12 cellular contexts compared by ENCODE assay signal in the genomic region with DNA sequence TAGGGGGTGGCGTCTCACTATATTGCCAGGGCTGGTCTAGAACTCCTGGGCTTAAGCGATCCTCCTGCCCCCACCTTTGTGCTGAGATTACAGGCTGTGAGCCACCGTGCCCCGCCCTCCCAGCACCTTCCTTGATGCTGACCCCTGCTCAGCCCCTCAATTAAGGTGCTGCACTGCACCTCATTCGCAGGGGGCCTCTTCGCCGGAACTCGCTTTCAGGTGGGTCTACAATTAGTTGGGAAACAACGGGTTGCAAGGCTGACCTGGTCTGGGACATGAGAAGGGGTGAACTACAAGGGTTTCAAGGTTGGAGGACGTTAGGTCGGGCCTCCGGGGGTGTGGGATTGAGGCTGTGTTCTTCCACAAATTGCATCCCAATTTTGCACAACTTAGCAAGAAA. TPM values are rescaled to one million over a fixed set of nuclear protein-coding genes. Genes with fewer than 3 reads are reported as not detected.
DNase-seq lines count a peak whose midpoint lies in the region; ATAC-seq, FAIRE-seq and TF ChIP-seq lines count a peak whose summit lies in the region.
"Had no signal": no experiment of that assay in that cellular context is flagged by ENCODE, and none has a peak within 500 bp of the region (broad histone marks: within the 10 kb centered on the region; RNA-seq: fewer than 3 reads in every experiment).

No MANE protein-coding gene starts in this region.

- no peak for FAIRE-seq in HepG2 (lab: Jason Lieb, UNC)
- FAIRE-seq: colon had no signal

- peaks cover 25% of the 10 kb centered on the region for H3K79me2 ChIP-seq in HepG2 (ENCODE audit: insufficient read depth, low read length)

- 90% methylated on average over 12 of the region's 12 CpGs for WGBS in HepG2 (ENCODE audit: low lambda C conversion rate)
- 92% methylated on average over 12 of the region's 12 CpGs for WGBS in right lobe of liver (ENCODE audit: insufficient coverage, low coverage, low lambda C conversion rate, missing lambda C conversion rate)
- WGBS in mesodermal cell (ENCODE audit: insufficient coverage in 2 of 2), 2 experiments, result 89 to 100% methylated on average over 2 to 9 of the region's 12 CpGs
- WGBS in suprapubic skin, result 87% methylated on average over 10 of the region's 12 CpGs

- peaks cover 28% of the 10 kb centered on the region for H3K4me1 Mint-ChIP-seq in activated B cell treated with CpG ODN at 0.5 μM for 24 hours

- no peak overlapping the region for H3K9ac ChIP-seq in HepG2 (ENCODE audit: insufficient read depth, low read depth, low read length)

- H3K4me1 ChIP-seq in HepG2 (ENCODE audit: insufficient read depth, low read length) (peaks cover 38% of the 10 kb centered on the region), right lobe of liver (peaks cover 0 to 15% (median 0%) of the 10 kb centered on the region in 4 donors), mesodermal cell (ENCODE audit: control insufficient read depth, insufficient read depth, low read length, poor library complexity, severe bottlenecking) (no peaks in the 10 kb centered on the region), suprapubic skin (peaks cover 20% of the 10 kb centered on the region)

- peaks cover 82% of the 10 kb centered on the region for H3K36me3 Mint-ChIP-seq in activated B cell treated with CpG ODN at 0.5 μM for 24 hours (ENCODE audit: low read depth)

- H4K20me1 ChIP-seq in HepG2 (ENCODE audit: insufficient read depth, low read length), result no peaks in the 10 kb centered on the region; the same call in 1 of the 2 replicates

- H2AFZ ChIP-seq in HepG2 (ENCODE audit: low read length), result no peak overlapping the region

- H3K9me3 Mint-ChIP-seq in activated B cell treated with CpG ODN at 0.5 μM for 24 hours, result no peaks in the 10 kb centered on the region

- CTCF ChIA-PET in HepG2 (lab: Yijun Ruan, JAX; ENCODE audit: low intra/inter-chr PET ratio, low total read pairs), result interaction anchor here (0.7 to 1.3 kb wide), 2 partner anchors 37 to 45 kb away, joined by 3 read pairs; no protein-coding TSS in a partner anchor
- CTCF ChIA-PET in activated B cell treated with CpG ODN at 0.5 μM for 24 hours (lab: Charles Lee), result no interaction called here

- ATAC-seq in HepG2 (no peak), right lobe of liver (no peak), activated B cell treated with CpG ODN at 0.5 μM for 24 hours (ENCODE audit: low read depth) (no peak), HG02840 (IDR thresholded peaks at IDR 0.05; ENCODE audit: low FRiP score, unreplicated experiment) (no peak), HG02973 (IDR thresholded peaks at IDR 0.05; ENCODE audit: unreplicated experiment) (no peak), HG03432 (IDR thresholded peaks at IDR 0.05; ENCODE audit: unreplicated experiment) (no peak)

- no peak overlapping the region for H3K4me3 ChIP-seq in HepG2 (replicated peaks in 1 of 3; ENCODE audit: insufficient read depth in 1 of 3, low read depth in 2 of 3, low read length in 3 of 3)
- no peak overlapping the region for H3K4me3 ChIP-seq in right lobe of liver
- no peak overlapping the region for H3K4me3 ChIP-seq in mesodermal cell (ENCODE audit: extremely low read depth, insufficient read depth, low read length, poor library complexity, severe bottlenecking)
- no peak overlapping the region for H3K4me3 ChIP-seq in suprapubic skin

- DNase-seq in HepG2 (ENCODE audit: low spot score) (no peak), right lobe of liver (no peak), activated B cell treated with CpG ODN at 0.5 μM for 24 hours (no peak), suprapubic skin (ENCODE audit: low spot score in 2 of 2) (no peak)
- DNase-seq: COR-L47, NCI-H2171, Right ventricle myocardium superior had no signal

- H3K27me3 ChIP-seq in HepG2 (ENCODE audit: control insufficient read depth in 1 of 2, insufficient read depth in 2 of 2, low read length in 2 of 2) (no peaks in the 10 kb centered on the region), right lobe of liver (no peaks in the 10 kb centered on the region), suprapubic skin (no peaks in the 10 kb centered on the region)

- intact Hi-C loops in HepG2 (cut with micrococcal nuclease; ENCODE audit: unreplicated experiment) (loop anchor here (2.0 kb wide), 1 partner anchor 37 kb away; the partner anchor contains the start of gene CHD4), right lobe of liver (cut with DNase I) (no loop called here), activated B cell treated with CpG ODN at 0.5 μM for 24 hours (cut with micrococcal nuclease) (loop anchor here (2.0 to 5.0 kb wide), 2 partner anchors 15 to 283 kb away; partner anchors contain the start of genes CDCA3 and USP5)

- TF ChIP-seq POLR2A in HepG2 (IDR thresholded peaks at IDR 0.05; ENCODE audit: insufficient read depth in 1 of 2, low read depth in 2 of 2, low read length in 2 of 2) (0 out of 4 replicates have a peak, but pooled peaks of 1 of the 2 experiments have one; percentile 3), right lobe of liver (IDR thresholded peaks at IDR 0.05) (no peak), suprapubic skin (IDR thresholded peaks at IDR 0.05) (no peak)

- TF ChIP-seq CTCF in HepG2 (CRISPR knock-in tag; IDR thresholded peaks at IDR 0.05) (no peak), right lobe of liver (IDR thresholded peaks at IDR 0.05) (no peak), activated B cell treated with CpG ODN at 0.5 μM for 24 hours (IDR thresholded peaks at IDR 0.05) (no peak), suprapubic skin (IDR thresholded peaks at IDR 0.05) (no peak)

- no peak for TF ChIP-seq EP300 in HepG2 (IDR thresholded peaks at IDR 0.05; ENCODE audit: low read depth in 2 of 2, low read length in 2 of 2)
- TF ChIP-seq EP300 in HepG2 (CRISPR knock-in tag; IDR thresholded peaks at IDR 0.05; ENCODE audit: borderline replicate concordance), result no peak
- TF ChIP-seq EP300 in suprapubic skin (IDR thresholded peaks at IDR 0.05), result no peak

- no peaks in the 10 kb centered on the region for H3K9me3 ChIP-seq in HepG2 (ENCODE audit: low read length)
- H3K9me3 ChIP-seq in right lobe of liver, result no peaks in the 10 kb centered on the region
- H3K9me3 ChIP-seq in mesodermal cell (ENCODE audit: control insufficient read depth, low read length), result no peaks in the 10 kb centered on the region
- H3K9me3 ChIP-seq in suprapubic skin, result no peaks in the 10 kb centered on the region

- no peaks in the 10 kb centered on the region for H3K27me3 Mint-ChIP-seq in activated B cell treated with CpG ODN at 0.5 μM for 24 hours

- peak overlapping the region; percentile 100 for H3K4me3 Mint-ChIP-seq in activated B cell treated with CpG ODN at 0.5 μM for 24 hours

- POLR2A ChIA-PET in HepG2 (lab: Yijun Ruan, JAX) (interaction anchor here (1.2 to 1.6 kb wide), 2 partner anchors 13 to 35 kb away, joined by 4 to 7 read pairs; partner anchors contain the start of genes GAPDH and IFFO1), activated B cell treated with CpG ODN at 0.5 μM for 24 hours (lab: Charles Lee) (interaction anchor here (1.5 to 2.0 kb wide), 5 partner anchors 33 to 155 kb away, joined by 4 to 12 read pairs (median 7); partner anchors contain the start of genes COPS7A, VAMP1 and ZNF384)

- no peak for TF ChIP-seq RAD21 in HepG2 (CRISPR knock-in tag; IDR thresholded peaks at IDR 0.05)

- in situ Hi-C loops in HepG2 (cut with HindIII; ENCODE audit: extremely low pct_ligation_motif_present, low pct_unique_long_range_greater_than_20kb), result no loop called here

- H3K27ac Mint-ChIP-seq in activated B cell treated with CpG ODN at 0.5 μM for 24 hours, result no peak overlapping the region

- H3K4me2 ChIP-seq in HepG2 (ENCODE audit: low read depth, low read length), result peak overlapping the region; percentile 81; the same call in 1 of the 2 replicates

- peaks cover 12 to 44% of the 10 kb centered on the region in 2 experiments for H3K36me3 ChIP-seq in HepG2 (replicated peaks in 1 of 2; ENCODE audit: control insufficient read depth in 1 of 2, insufficient read depth in 2 of 2, low read length in 2 of 2)
- peaks cover 0 to 65% (median 19%) of the 10 kb centered on the region in 4 donors for H3K36me3 ChIP-seq in right lobe of liver
- H3K36me3 ChIP-seq in mesodermal cell (ENCODE audit: control insufficient read depth, insufficient read depth, low read length), result peaks cover 78% of the 10 kb centered on the region
- peaks cover 59% of the 10 kb centered on the region for H3K36me3 ChIP-seq in suprapubic skin

- H3K27ac ChIP-seq in HepG2 (ENCODE audit: extremely low read length, insufficient read depth, low read length) (peak overlapping the region; percentile 46), right lobe of liver (no peak overlapping the region), mesodermal cell (ENCODE audit: low read depth, low read length, severe bottlenecking) (peak overlapping the region; percentile 53), suprapubic skin (no peak overlapping the region)

- BruUV-seq in HepG2 (replicated peaks; lab: Mats Ljungman, UMichigan), result no TSS peak

RNA-seq across cellular contexts. Expression of gene NOP2, which starts 1.2 kb away (rescaled TPM):
- 50.0 and 56.7 TPM in 2 replicates for total RNA-seq in HepG2 (2016; rRNA removed; fragmentation: Illumina TruSeq; extraction: Trizol)
- total RNA-seq in HepG2 (2016; cell fraction: cytosol; rRNA removed; fragmentation: Illumina TruSeq; extraction: Trizol; ENCODE audit: low read depth), result 12.9 and 15.9 TPM in 2 replicates
- total RNA-seq in HepG2 (2016; cell fraction: insoluble cytoplasmic fraction; rRNA removed; fragmentation: Illumina TruSeq; extraction: Trizol), result 47.8 and 60.1 TPM in 2 replicates
- total RNA-seq in HepG2 (2016; cell fraction: membrane; rRNA removed; fragmentation: Illumina TruSeq; extraction: Trizol), result 14.5 and 16.3 TPM in 2 replicates
- 58.7 and 75.9 TPM in 2 replicates for total RNA-seq in HepG2 (2016; cell fraction: nucleus; rRNA removed; fragmentation: Illumina TruSeq; extraction: Trizol)
- polyA plus RNA-seq in HepG2 (2011; rRNA removed), result 47.3 and 52.9 TPM in 2 replicates
- 23.1 and 25.0 TPM in 2 replicates for polyA plus RNA-seq in HepG2 (2011; cell fraction: cytosol; rRNA removed)
- polyA plus RNA-seq in HepG2 (2011; cell fraction: nucleus; rRNA removed), result 189 and 191 TPM in 2 replicates
- 39.3 and 51.1 TPM in 2 replicates for polyA plus RNA-seq in HepG2 (2012)
- polyA plus RNA-seq in HepG2 (2016; cell fraction: cytosol; fragmentation: Illumina TruSeq; extraction: Trizol; ENCODE audit: low read depth), result 5.0 and 5.2 TPM in 2 replicates
- polyA plus RNA-seq in HepG2 (2016; cell fraction: insoluble cytoplasmic fraction; fragmentation: Illumina TruSeq; extraction: Trizol; ENCODE audit: low read depth), result 58.8 and 61.3 TPM in 2 replicates
- 8.6 and 9.0 TPM in 2 replicates for polyA plus RNA-seq in HepG2 (2016; cell fraction: membrane; fragmentation: Illumina TruSeq; extraction: Trizol; ENCODE audit: low read depth)
- 230 and 250 TPM in 2 replicates for polyA plus RNA-seq in HepG2 (2016; cell fraction: nucleus; fragmentation: Illumina TruSeq; extraction: Trizol; ENCODE audit: insufficient read depth, low read depth)
- polyA minus RNA-seq in HepG2 (2011; rRNA and poly(A)+ RNA removed; ENCODE audit: low replicate concordance), result 70.3 and 126 TPM in 2 replicates
- polyA minus RNA-seq in HepG2 (2011; cell fraction: cytosol; rRNA and poly(A)+ RNA removed), result 17.4 and 20.0 TPM in 2 replicates
- polyA minus RNA-seq in HepG2 (2011; cell fraction: nucleus; rRNA and poly(A)+ RNA removed), result 63.5 and 67.9 TPM in 2 replicates
- total RNA-seq in right lobe of liver, result 10 to 100 TPM; 12.6 to 20.1 (median 18.5) TPM
- 114 and 121 TPM in 2 replicates for total RNA-seq in activated B cell treated with CpG ODN at 0.5 μM for 24 hours
- 34.8 TPM for polyA plus RNA-seq in mesodermal cell (2013, experiment 1 of 2)
- polyA plus RNA-seq in mesodermal cell (2013, experiment 2 of 2), result 34.5 TPM
- 10 to 100 TPM; 34.6 to 62.2 (median 42.3) TPM for total RNA-seq in suprapubic skin

RNA-seq across cellular contexts. Expression of gene IFFO1, which starts 13.5 kb away (rescaled TPM):
- total RNA-seq in HepG2 (2016; rRNA removed; fragmentation: Illumina TruSeq; extraction: Trizol), result 7.0 and 12.8 TPM in 2 replicates
- total RNA-seq in HepG2 (2016; cell fraction: cytosol; rRNA removed; fragmentation: Illumina TruSeq; extraction: Trizol; ENCODE audit: low read depth), result 2.3 and 2.6 TPM in 2 replicates
- total RNA-seq in HepG2 (2016; cell fraction: insoluble cytoplasmic fraction; rRNA removed; fragmentation: Illumina TruSeq; extraction: Trizol), result 6.1 and 12.5 TPM in 2 replicates
- total RNA-seq in HepG2 (2016; cell fraction: membrane; rRNA removed; fragmentation: Illumina TruSeq; extraction: Trizol), result 4.1 and 5.9 TPM in 2 replicates
- total RNA-seq in HepG2 (2016; cell fraction: nucleus; rRNA removed; fragmentation: Illumina TruSeq; extraction: Trizol), result 13.7 and 16.1 TPM in 2 replicates
- 14.6 and 18.3 TPM in 2 replicates for polyA plus RNA-seq in HepG2 (2011; rRNA removed)
- 7.8 and 9.6 TPM in 2 replicates for polyA plus RNA-seq in HepG2 (2011; cell fraction: cytosol; rRNA removed)
- polyA plus RNA-seq in HepG2 (2011; cell fraction: nucleus; rRNA removed), result 132 TPM in 2 replicates
- polyA plus RNA-seq in HepG2 (2012), result 8.0 and 11.7 TPM in 2 replicates
- 1.9 TPM in 2 replicates for polyA plus RNA-seq in HepG2 (2016; cell fraction: cytosol; fragmentation: Illumina TruSeq; extraction: Trizol; ENCODE audit: low read depth)
- polyA plus RNA-seq in HepG2 (2016; cell fraction: insoluble cytoplasmic fraction; fragmentation: Illumina TruSeq; extraction: Trizol; ENCODE audit: low read depth), result 6.6 and 8.2 TPM in 2 replicates
- 3.2 and 3.5 TPM in 2 replicates for polyA plus RNA-seq in HepG2 (2016; cell fraction: membrane; fragmentation: Illumina TruSeq; extraction: Trizol; ENCODE audit: low read depth)
- polyA plus RNA-seq in HepG2 (2016; cell fraction: nucleus; fragmentation: Illumina TruSeq; extraction: Trizol; ENCODE audit: insufficient read depth, low read depth), result 54.2 and 55.8 TPM in 2 replicates
- 0.61 and 11.8 TPM in 2 replicates for polyA minus RNA-seq in HepG2 (2011; rRNA and poly(A)+ RNA removed; ENCODE audit: low replicate concordance)
- 2.9 and 3.4 TPM in 2 replicates for polyA minus RNA-seq in HepG2 (2011; cell fraction: cytosol; rRNA and poly(A)+ RNA removed)
- 12.5 and 14.4 TPM in 2 replicates for polyA minus RNA-seq in HepG2 (2011; cell fraction: nucleus; rRNA and poly(A)+ RNA removed)
- total RNA-seq in right lobe of liver, result 1 to 10 TPM; 5.5 to 9.3 (median 7.4) TPM
- 23.6 and 25.9 TPM in 2 replicates for total RNA-seq in activated B cell treated with CpG ODN at 0.5 μM for 24 hours
- polyA plus RNA-seq in mesodermal cell (2013, experiment 1 of 2), result 17.7 TPM
- 14.3 TPM for polyA plus RNA-seq in mesodermal cell (2013, experiment 2 of 2)
- 1 to 10 TPM; 1.9 to 5.8 (median 4.3) TPM for total RNA-seq in suprapubic skin

RNA-seq across cellular contexts. Expression of gene GAPDH, which starts 35.0 kb away (rescaled TPM):
- total RNA-seq in HepG2 (2016; rRNA removed; fragmentation: Illumina TruSeq; extraction: Trizol), result 3,038 and 4,052 TPM in 2 replicates
- total RNA-seq in HepG2 (2016; cell fraction: cytosol; rRNA removed; fragmentation: Illumina TruSeq; extraction: Trizol; ENCODE audit: low read depth), result 4,250 and 4,349 TPM in 2 replicates
- 3,016 and 4,088 TPM in 2 replicates for total RNA-seq in HepG2 (2016; cell fraction: insoluble cytoplasmic fraction; rRNA removed; fragmentation: Illumina TruSeq; extraction: Trizol)
- 3,384 and 3,615 TPM in 2 replicates for total RNA-seq in HepG2 (2016; cell fraction: membrane; rRNA removed; fragmentation: Illumina TruSeq; extraction: Trizol)
- 1,080 and 1,144 TPM in 2 replicates for total RNA-seq in HepG2 (2016; cell fraction: nucleus; rRNA removed; fragmentation: Illumina TruSeq; extraction: Trizol)
- polyA plus RNA-seq in HepG2 (2011; rRNA removed), result 12,395 and 12,722 TPM in 2 replicates
- polyA plus RNA-seq in HepG2 (2011; cell fraction: cytosol; rRNA removed), result 13,143 and 20,886 TPM in 2 replicates
- 4,563 and 5,385 TPM in 2 replicates for polyA plus RNA-seq in HepG2 (2011; cell fraction: nucleus; rRNA removed)
- polyA plus RNA-seq in HepG2 (2012), result 4,491 and 5,608 TPM in 2 replicates
- 5,853 and 5,973 TPM in 2 replicates for polyA plus RNA-seq in HepG2 (2016; cell fraction: cytosol; fragmentation: Illumina TruSeq; extraction: Trizol; ENCODE audit: low read depth)
- polyA plus RNA-seq in HepG2 (2016; cell fraction: insoluble cytoplasmic fraction; fragmentation: Illumina TruSeq; extraction: Trizol; ENCODE audit: low read depth), result 5,263 and 5,331 TPM in 2 replicates
- 4,187 and 4,205 TPM in 2 replicates for polyA plus RNA-seq in HepG2 (2016; cell fraction: membrane; fragmentation: Illumina TruSeq; extraction: Trizol; ENCODE audit: low read depth)
- polyA plus RNA-seq in HepG2 (2016; cell fraction: nucleus; fragmentation: Illumina TruSeq; extraction: Trizol; ENCODE audit: insufficient read depth, low read depth), result 2,003 and 2,068 TPM in 2 replicates
- 14,131 and 14,841 TPM in 2 replicates for polyA minus RNA-seq in HepG2 (2011; rRNA and poly(A)+ RNA removed; ENCODE audit: low replicate concordance)
- polyA minus RNA-seq in HepG2 (2011; cell fraction: cytosol; rRNA and poly(A)+ RNA removed), result 5,645 and 5,680 TPM in 2 replicates
- polyA minus RNA-seq in HepG2 (2011; cell fraction: nucleus; rRNA and poly(A)+ RNA removed), result 1,044 and 1,523 TPM in 2 replicates
- 1,000 to 10,000 TPM in 4 of 6 experiments, 100 to 1,000 TPM in 2; 788 to 3,247 (median 1,580) TPM for total RNA-seq in right lobe of liver
- 1,003 and 1,033 TPM in 2 replicates for total RNA-seq in activated B cell treated with CpG ODN at 0.5 μM for 24 hours
- 4,059 TPM for polyA plus RNA-seq in mesodermal cell (2013, experiment 1 of 2)
- polyA plus RNA-seq in mesodermal cell (2013, experiment 2 of 2), result 3,444 TPM
- 1,000 to 10,000 TPM; 1,442 to 2,828 (median 1,967) TPM for total RNA-seq in suprapubic skin

RNA-seq across cellular contexts. Expression of gene CHD4, which starts 37.9 kb away (rescaled TPM):
- total RNA-seq in HepG2 (2016; rRNA removed; fragmentation: Illumina TruSeq; extraction: Trizol) (148 and 156 TPM in 2 replicates), right lobe of liver (100 to 1,000 TPM in 1 of 6 experiments, 10 to 100 TPM in 5; 66.7 to 102 (median 82.3) TPM), activated B cell treated with CpG ODN at 0.5 μM for 24 hours (342 and 345 TPM in 2 replicates), suprapubic skin (100 to 1,000 TPM; 191 to 258 (median 206) TPM)
- 15.5 and 17.3 TPM in 2 replicates for total RNA-seq in HepG2 (2016; cell fraction: cytosol; rRNA removed; fragmentation: Illumina TruSeq; extraction: Trizol; ENCODE audit: low read depth)
- total RNA-seq in HepG2 (2016; cell fraction: insoluble cytoplasmic fraction; rRNA removed; fragmentation: Illumina TruSeq; extraction: Trizol), result 147 and 150 TPM in 2 replicates
- total RNA-seq in HepG2 (2016; cell fraction: membrane; rRNA removed; fragmentation: Illumina TruSeq; extraction: Trizol), result 36.3 and 39.7 TPM in 2 replicates
- 250 and 271 TPM in 2 replicates for total RNA-seq in HepG2 (2016; cell fraction: nucleus; rRNA removed; fragmentation: Illumina TruSeq; extraction: Trizol)
- 76.2 and 82.8 TPM in 2 replicates for polyA plus RNA-seq in HepG2 (2011; rRNA removed)
- 64.8 and 67.1 TPM in 2 replicates for polyA plus RNA-seq in HepG2 (2011; cell fraction: cytosol; rRNA removed)
- polyA plus RNA-seq in HepG2 (2011; cell fraction: nucleus; rRNA removed), result 148 and 172 TPM in 2 replicates
- polyA plus RNA-seq in HepG2 (2012), result 74.3 and 85.1 TPM in 2 replicates
- polyA plus RNA-seq in HepG2 (2016; cell fraction: cytosol; fragmentation: Illumina TruSeq; extraction: Trizol; ENCODE audit: low read depth), result 8.7 and 9.0 TPM in 2 replicates
- polyA plus RNA-seq in HepG2 (2016; cell fraction: insoluble cytoplasmic fraction; fragmentation: Illumina TruSeq; extraction: Trizol; ENCODE audit: low read depth), result 121 and 138 TPM in 2 replicates
- 17.5 and 22.9 TPM in 2 replicates for polyA plus RNA-seq in HepG2 (2016; cell fraction: membrane; fragmentation: Illumina TruSeq; extraction: Trizol; ENCODE audit: low read depth)
- 343 and 358 TPM in 2 replicates for polyA plus RNA-seq in HepG2 (2016; cell fraction: nucleus; fragmentation: Illumina TruSeq; extraction: Trizol; ENCODE audit: insufficient read depth, low read depth)
- 130 and 210 TPM in 2 replicates for polyA minus RNA-seq in HepG2 (2011; rRNA and poly(A)+ RNA removed; ENCODE audit: low replicate concordance)
- polyA minus RNA-seq in HepG2 (2011; cell fraction: cytosol; rRNA and poly(A)+ RNA removed), result 76.1 and 89.0 TPM in 2 replicates
- polyA minus RNA-seq in HepG2 (2011; cell fraction: nucleus; rRNA and poly(A)+ RNA removed), result 87.0 and 130 TPM in 2 replicates
- polyA plus RNA-seq in mesodermal cell (2013, experiment 1 of 2), result 261 TPM
- polyA plus RNA-seq in mesodermal cell (2013, experiment 2 of 2), result 233 TPM

Comparison
In these comparisons a context has a peak if more than half of its experiments do, and no peak if none do; other contexts are left out.
1. H3K27ac ChIP-seq: peak in HepG2 (single experiment) and mesodermal cell (single experiment); none in right lobe of liver (0 of 3) and suprapubic skin (single experiment).
2. intact Hi-C loops: an anchor here in HepG2 (2.0 kb wide) and activated B cell treated with CpG ODN at 0.5 μM for 24 hours (2.0 to 5.0 kb wide); none called in right lobe of liver.